7 cellular contexts compared by ENCODE assay signal in genomic region chr15:77872521-77873425, GRCh38.
DNase-seq lines count a peak whose midpoint lies in the region; ATAC-seq, FAIRE-seq and TF ChIP-seq lines count a peak whose summit lies in the region.
"Not testable (repeated sequence)": the region's sequence is repeated elsewhere in the genome, so short reads cannot be mapped to it uniquely, and the experiment has no call there.

No MANE protein-coding gene starts in this region.

- H4K5ac ChIP-seq in H1 (ENCODE audit: insufficient read length, low read depth, low read length) = not testable (repeated sequence)

- H3K23ac ChIP-seq in H1 (ENCODE audit: insufficient read length) = not testable (repeated sequence)
- peak overlapping the region; percentile 55 for H3K23ac ChIP-seq in neuronal stem cell (ENCODE audit: low read depth, low read length, poor library complexity)

- intact Hi-C loops in Right ventricle myocardium superior (cut with DNase I); left ventricle myocardium superior (cut with micrococcal nuclease); kidney (cut with DNase I); posterior vena cava (cut with DNase I): not testable (repeated sequence)

- 0 out of 2 replicates have a peak overlapping the region, but pooled peaks have one; percentile 39 for H2AK5ac ChIP-seq in H1 (ENCODE audit: low read depth, low read length)
- H2AK5ac ChIP-seq in neuronal stem cell (ENCODE audit: low read depth, low read length) = not testable (repeated sequence)

- H4K91ac ChIP-seq in H1 (replicated peaks; ENCODE audit: insufficient read length, low read length); neuronal stem cell (ENCODE audit: low read depth, low read length, poor library complexity): not testable (repeated sequence)

- not testable (repeated sequence) for H3K27me3 ChIP-seq in H1 (replicated peaks in 1 of 4; ENCODE audit: control insufficient read depth in 3 of 4, extremely low read depth in 1 of 4, insufficient read depth in 3 of 4, low read length in 3 of 4); neuronal stem cell (ENCODE audit: control insufficient read depth in 3 of 3, insufficient read depth in 3 of 3, low read depth in 1 of 3, low read length in 3 of 3)

- H3K79me1 ChIP-seq in H1 (ENCODE audit: low read depth, low read length); neuronal stem cell (ENCODE audit: low read depth, low read length): not testable (repeated sequence)

- H3K4ac ChIP-seq in H1 (replicated peaks; ENCODE audit: insufficient read length, low read depth, low read length); neuronal stem cell (ENCODE audit: low read length): not testable (repeated sequence)

- not testable (repeated sequence) for H3K14ac ChIP-seq in H1 (ENCODE audit: insufficient read length); neuronal stem cell (ENCODE audit: low read length)

- H3K9ac ChIP-seq in H1 (replicated peaks in 1 of 4; ENCODE audit: extremely low read depth in 1 of 4, low read depth in 3 of 4, low read length in 3 of 4); kidney (ENCODE audit: low read length in 2 of 2); neuronal stem cell (ENCODE audit: low read depth, low read length, poor library complexity): not testable (repeated sequence)

- H2BK20ac ChIP-seq in H1 (ENCODE audit: low read length) = not testable (repeated sequence)

- not testable (repeated sequence) for H2BK12ac ChIP-seq in H1 (ENCODE audit: low read depth, low read length)
- peak overlapping the region; percentile 58 for H2BK12ac ChIP-seq in neuronal stem cell (ENCODE audit: low read length)

- H2BK5ac ChIP-seq in H1 (ENCODE audit: low read depth, low read length); neuronal stem cell (ENCODE audit: low read length): not testable (repeated sequence)

- WGBS in H1 (ENCODE audit: extremely low coverage in 1 of 2, insufficient coverage in 1 of 2, insufficient read length in 1 of 2, insufficient replicate concordance in 2 of 2, low coverage in 1 of 2, low lambda C conversion rate in 2 of 2, missing lambda C conversion rate in 1 of 2), 2 experiments = 91% methylated on average over 17 of the region's 18 CpGs; no CpG with 5 or more reads in 1 of the 2 experiments
- WGBS in neuronal stem cell (ENCODE audit: extremely low coverage in 2 of 2, insufficient read length in 2 of 2, insufficient replicate concordance in 1 of 2), 2 donors = no CpG with 5 or more reads among the region's 18 CpGs

- H3K79me2 ChIP-seq in H1 (ENCODE audit: control insufficient read depth in 1 of 2, insufficient read depth in 2 of 2, low read length in 2 of 2) = not testable (repeated sequence)

- not testable (repeated sequence) for H3K4me3 ChIP-seq in HEK293 (ENCODE audit: low read depth, low read length); H1 (ENCODE audit: extremely low read depth in 1 of 4, insufficient read depth in 2 of 4, low read depth in 3 of 4, low read length in 4 of 4); kidney (ENCODE audit: low read length in 2 of 2); neuronal stem cell (ENCODE audit: low read length in 2 of 2)

- POLR2A ChIA-PET in HEK293 (lab: Yijun Ruan, JAX); H1 (lab: Charles Lee; ENCODE audit: partially characterized antibody): not testable (repeated sequence)

- H2AFZ ChIP-seq in H1 (ENCODE audit: low read length); neuronal stem cell (ENCODE audit: low read length): not testable (repeated sequence)

- H3K36me3 ChIP-seq in HEK293 (ENCODE audit: control insufficient read depth in 2 of 2, insufficient read depth in 1 of 2, low read length in 2 of 2); H1 (ENCODE audit: control insufficient read depth in 2 of 4, insufficient read depth in 4 of 4, low read length in 3 of 4); kidney (ENCODE audit: control insufficient read depth in 1 of 2, insufficient read depth in 2 of 2, low read length in 2 of 2); neuronal stem cell (replicated peaks in 1 of 2; ENCODE audit: control insufficient read depth in 2 of 2, insufficient read depth in 2 of 2, low read length in 2 of 2): not testable (repeated sequence)

- not testable (repeated sequence) for H3K4me2 ChIP-seq in H1 (ENCODE audit: insufficient read depth in 1 of 2, low read depth in 2 of 2, low read length in 2 of 2); neuronal stem cell (ENCODE audit: insufficient read depth, low read length, poor library complexity, severe bottlenecking)

- not testable (repeated sequence) for H3K56ac ChIP-seq in H1 (replicated peaks; ENCODE audit: insufficient read length, low read depth, low read length)

- not testable (repeated sequence) for H4K8ac ChIP-seq in H1 (ENCODE audit: extremely low read depth, insufficient read depth, low read length); neuronal stem cell (ENCODE audit: low read depth, low read length)

- not testable (repeated sequence) for ATAC-seq in Right ventricle myocardium superior (ENCODE audit: poor library complexity); left ventricle myocardium superior

- not testable (repeated sequence) for H4K20me1 ChIP-seq in H1 (replicated peaks in 1 of 2; ENCODE audit: control insufficient read depth in 1 of 2, insufficient read depth in 2 of 2, low read length in 2 of 2)

- TF ChIP-seq RAD21 in H1 (IDR thresholded peaks at IDR 0.05 in 1 of 2, conservative IDR thresholded peaks at IDR 0.05 in 1 of 2; ENCODE audit: low read depth in 2 of 2, low read length in 2 of 2) = not testable (repeated sequence)

- CTCF ChIA-PET in HEK293 (lab: Yijun Ruan, JAX) = interaction anchor here (0.7 to 1.1 kb wide), 4 partner anchors 10 to 240 kb away, joined by 3 to 4 read pairs (median 4); no protein-coding TSS in a partner anchor
- CTCF ChIA-PET in H1 (lab: Charles Lee; ENCODE audit: partially characterized antibody) = interaction anchor here (0.6 to 2.9 kb wide), 12 partner anchors 9 to 330 kb away, joined by 3 to 12 read pairs (median 4); no protein-coding TSS in a partner anchor

- H3K4me1 ChIP-seq in HEK293 (ENCODE audit: control insufficient read depth, insufficient read depth, low read length); H1 (replicated peaks in 1 of 4; ENCODE audit: control insufficient read depth in 3 of 4, insufficient read depth in 4 of 4, low read length in 3 of 4); kidney (ENCODE audit: control insufficient read depth in 1 of 2, insufficient read depth in 1 of 2, low read depth in 1 of 2, low read length in 2 of 2); neuronal stem cell (ENCODE audit: control insufficient read depth in 2 of 2, insufficient read depth in 1 of 2, low read depth in 1 of 2, low read length in 2 of 2): not testable (repeated sequence)

- not testable (repeated sequence) for H2BK120ac ChIP-seq in H1 (replicated peaks; ENCODE audit: low read depth, low read length); neuronal stem cell (ENCODE audit: low read depth, low read length)

- not testable (repeated sequence) for FAIRE-seq in H1 (lab: Jason Lieb, UNC); kidney (lab: Jason Lieb, UNC)

- H3K18ac ChIP-seq in H1 (ENCODE audit: extremely low read depth, low read length); neuronal stem cell (ENCODE audit: low read length): not testable (repeated sequence)

- not testable (repeated sequence) for DNase-seq in H1 (ENCODE audit: low read depth in 1 of 2, low spot score in 2 of 2); neuronal stem cell (ENCODE audit: low spot score)
- DNase-seq in Right ventricle myocardium superior (peak; percentile 30), left ventricle myocardium superior (peak; percentile 19), kidney (peak; percentile 51), posterior vena cava (ENCODE audit: low spot score) (peak; percentile 67)

- TF ChIP-seq CTCF in HEK293 (tag by site-specific recombination; IDR thresholded peaks at IDR 0.05); H1 (IDR thresholded peaks at IDR 0.05; ENCODE audit: control extremely low read depth in 1 of 3, insufficient read depth in 1 of 3, low read depth in 1 of 3, low read length in 3 of 3); kidney (IDR thresholded peaks at IDR 0.05; ENCODE audit: borderline replicate concordance, extremely low read depth, insufficient read depth): not testable (repeated sequence)

- H3K27ac ChIP-seq in HEK293 (ENCODE audit: extremely low read depth, low read depth, low read length); H1 (ENCODE audit: low read depth, low read length); kidney (ENCODE audit: low read depth in 2 of 2, low read length in 2 of 2); neuronal stem cell (replicated peaks; ENCODE audit: low read length): not testable (repeated sequence)

- H3K23me2 ChIP-seq in H1 (ENCODE audit: low read depth, low read length) = not testable (repeated sequence)

- H2BK15ac ChIP-seq in H1 (ENCODE audit: low read length) = not testable (repeated sequence)
- H2BK15ac ChIP-seq in neuronal stem cell (ENCODE audit: low read length) = peak overlapping the region; percentile 26

- TF ChIP-seq POLR2A in H1 (IDR thresholded peaks at IDR 0.05; ENCODE audit: control extremely low read depth in 1 of 2, low read depth in 2 of 2, low read length in 2 of 2) = not testable (repeated sequence)

- TF ChIP-seq EP300 in H1 (IDR thresholded peaks at IDR 0.05; ENCODE audit: borderline replicate concordance in 1 of 2, low read depth in 2 of 2, low read length in 2 of 2) = not testable (repeated sequence)

- H3K9me3 ChIP-seq in HEK293 (ENCODE audit: control insufficient read depth, insufficient read depth, low read depth, low read length); H1 (ENCODE audit: insufficient read depth in 2 of 2, low read depth in 1 of 2, low read length in 1 of 2); kidney (ENCODE audit: control insufficient read depth in 1 of 2, low read length in 2 of 2); neuronal stem cell (replicated peaks in 1 of 2; ENCODE audit: control insufficient read depth in 2 of 2, insufficient read depth in 1 of 2, low read depth in 1 of 2, low read length in 2 of 2): not testable (repeated sequence)

TF ChIP-seq in HEK293, 187 proteins besides CTCF, POLR2A, EP300 and RAD21:
- TF ChIP-seq GLIS1 (tag by site-specific recombination; IDR thresholded peaks at IDR 0.05) = peak; percentile 53; the same call in 1 of the 2 replicates
